ENCODE assay signal across 2 cellular contexts in the genomic region with DNA sequence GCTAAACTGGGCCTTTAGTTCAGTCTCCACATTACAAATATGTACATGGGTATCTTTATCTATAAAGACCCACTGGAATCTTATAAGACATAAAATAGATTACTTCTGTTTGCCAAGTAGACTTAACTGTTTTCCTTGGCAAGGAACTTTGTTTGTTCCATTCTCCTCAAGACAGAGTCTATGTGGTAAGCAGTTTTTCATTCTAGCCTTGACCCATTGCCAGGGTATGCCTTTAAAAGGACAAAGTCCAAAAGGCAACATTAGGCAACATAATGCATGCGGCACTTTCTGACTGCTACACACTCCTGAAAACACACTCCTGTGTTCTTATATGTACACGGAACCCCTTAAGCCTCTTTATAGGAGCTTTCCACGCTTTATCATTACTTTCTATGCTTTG.
TF ChIP-seq lines count a peak whose summit lies in the region.

No MANE protein-coding gene starts in this region.

TF ChIP-seq in endothelial cell of umbilical vein, 7 proteins besides CTCF, POLR2A, EP300 and RAD21:
- TF ChIP-seq MYC (IDR thresholded peaks at IDR 0.05; ENCODE audit: low read depth, low read length) (no peak), FOS (IDR thresholded peaks at IDR 0.05; ENCODE audit: borderline replicate concordance, insufficient read depth, low read length) (no peak), GATA2 (IDR thresholded peaks at IDR 0.05; ENCODE audit: insufficient read depth, insufficient read length, low read depth, low read length) (no peak), POLR2AphosphoS5 (IDR thresholded peaks at IDR 0.05; ENCODE audit: insufficient read depth, low read depth, low read length) (no peak), JUN (IDR thresholded peaks at IDR 0.05; ENCODE audit: borderline replicate concordance, insufficient read depth, insufficient read length, low read depth) (no peak), EZH2 (IDR thresholded peaks at IDR 0.05; ENCODE audit: borderline replicate concordance, low read depth, low read length, severe bottlenecking) (no peak)
- TF ChIP-seq, protein P1, sequence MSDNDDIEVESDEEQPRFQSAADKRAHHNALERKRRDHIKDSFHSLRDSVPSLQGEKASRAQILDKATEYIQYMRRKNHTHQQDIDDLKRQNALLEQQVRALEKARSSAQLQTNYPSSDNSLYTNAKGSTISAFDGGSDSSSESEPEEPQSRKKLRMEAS (IDR thresholded peaks at IDR 0.05; ENCODE audit: insufficient read depth, insufficient read length) = no peak

TF ChIP-seq in HepG2, 621 proteins besides CTCF, POLR2A, EP300 and RAD21:
- TF ChIP-seq ZNF205 (CRISPR knock-in tag; IDR thresholded peaks at IDR 0.05) (no peak), FOXP1 (IDR thresholded peaks at IDR 0.05) (no peak), FOXP1 (CRISPR knock-in tag; IDR thresholded peaks at IDR 0.05) (no peak), RBM39 (IDR thresholded peaks at IDR 0.05; ENCODE audit: low read depth, low read length, poor library complexity, severe bottlenecking) (no peak), HNF4A (CRISPR knock-in tag; IDR thresholded peaks at IDR 0.05) (peak; percentile 33), CHD4 (IDR thresholded peaks at IDR 0.05; ENCODE audit: borderline replicate concordance, low read length) (no peak), SMARCC2 (IDR thresholded peaks at IDR 0.05) (no peak), ZMAT3 (CRISPR knock-in tag; conservative IDR thresholded peaks at IDR 0.05) (no peak), SIX4 (CRISPR knock-in tag; IDR thresholded peaks at IDR 0.05) (no peak), HIVEP1 (CRISPR knock-in tag; IDR thresholded peaks at IDR 0.05) (no peak), ELF4 (CRISPR knock-in tag; IDR thresholded peaks at IDR 0.05; ENCODE audit: borderline replicate concordance) (no peak), MAFG (CRISPR knock-in tag; IDR thresholded peaks at IDR 0.05) (no peak), ZNF746 (CRISPR knock-in tag; IDR thresholded peaks at IDR 0.05) (no peak), CEBPB (IDR thresholded peaks at IDR 0.05; ENCODE audit: borderline replicate concordance, low read depth, low read length) (peak; percentile 8; the same call in 1 of the 2 replicates), RBAK (CRISPR knock-in tag; IDR thresholded peaks at IDR 0.05) (peak; percentile 85), ZNF629 (CRISPR knock-in tag; conservative IDR thresholded peaks at IDR 0.05) (0 out of 2 replicates have a peak, but pooled peaks have one; percentile 31), ERF (CRISPR knock-in tag; IDR thresholded peaks at IDR 0.05) (no peak)
- TF ChIP-seq, protein P2, sequence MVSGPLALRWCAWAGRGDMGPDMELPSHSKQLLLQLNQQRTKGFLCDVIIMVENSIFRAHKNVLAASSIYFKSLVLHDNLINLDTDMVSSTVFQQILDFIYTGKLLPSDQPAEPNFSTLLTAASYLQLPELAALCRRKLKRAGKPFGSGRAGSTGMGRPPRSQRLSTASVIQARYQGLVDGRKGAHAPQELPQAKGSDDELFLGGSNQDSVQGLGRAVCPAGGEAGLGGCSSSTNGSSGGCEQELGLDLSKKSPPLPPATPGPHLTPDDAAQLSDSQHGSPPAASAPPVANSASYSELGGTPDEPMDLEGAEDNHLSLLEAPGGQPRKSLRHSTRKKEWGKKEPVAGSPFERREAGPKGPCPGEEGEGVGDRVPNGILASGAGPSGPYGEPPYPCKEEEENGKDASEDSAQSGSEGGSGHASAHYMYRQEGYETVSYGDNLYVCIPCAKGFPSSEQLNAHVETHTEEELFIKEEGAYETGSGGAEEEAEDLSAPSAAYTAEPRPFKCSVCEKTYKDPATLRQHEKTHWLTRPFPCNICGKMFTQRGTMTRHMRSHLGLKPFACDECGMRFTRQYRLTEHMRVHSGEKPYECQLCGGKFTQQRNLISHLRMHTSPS (CRISPR knock-in tag; IDR thresholded peaks at IDR 0.05; ENCODE audit: low read depth) = no peak
- TF ChIP-seq, protein P3, sequence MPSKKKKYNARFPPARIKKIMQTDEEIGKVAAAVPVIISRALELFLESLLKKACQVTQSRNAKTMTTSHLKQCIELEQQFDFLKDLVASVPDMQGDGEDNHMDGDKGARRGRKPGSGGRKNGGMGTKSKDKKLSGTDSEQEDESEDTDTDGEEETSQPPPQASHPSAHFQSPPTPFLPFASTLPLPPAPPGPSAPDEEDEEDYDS (CRISPR knock-in tag; IDR thresholded peaks at IDR 0.05) = no peak
- TF ChIP-seq, protein P4, sequence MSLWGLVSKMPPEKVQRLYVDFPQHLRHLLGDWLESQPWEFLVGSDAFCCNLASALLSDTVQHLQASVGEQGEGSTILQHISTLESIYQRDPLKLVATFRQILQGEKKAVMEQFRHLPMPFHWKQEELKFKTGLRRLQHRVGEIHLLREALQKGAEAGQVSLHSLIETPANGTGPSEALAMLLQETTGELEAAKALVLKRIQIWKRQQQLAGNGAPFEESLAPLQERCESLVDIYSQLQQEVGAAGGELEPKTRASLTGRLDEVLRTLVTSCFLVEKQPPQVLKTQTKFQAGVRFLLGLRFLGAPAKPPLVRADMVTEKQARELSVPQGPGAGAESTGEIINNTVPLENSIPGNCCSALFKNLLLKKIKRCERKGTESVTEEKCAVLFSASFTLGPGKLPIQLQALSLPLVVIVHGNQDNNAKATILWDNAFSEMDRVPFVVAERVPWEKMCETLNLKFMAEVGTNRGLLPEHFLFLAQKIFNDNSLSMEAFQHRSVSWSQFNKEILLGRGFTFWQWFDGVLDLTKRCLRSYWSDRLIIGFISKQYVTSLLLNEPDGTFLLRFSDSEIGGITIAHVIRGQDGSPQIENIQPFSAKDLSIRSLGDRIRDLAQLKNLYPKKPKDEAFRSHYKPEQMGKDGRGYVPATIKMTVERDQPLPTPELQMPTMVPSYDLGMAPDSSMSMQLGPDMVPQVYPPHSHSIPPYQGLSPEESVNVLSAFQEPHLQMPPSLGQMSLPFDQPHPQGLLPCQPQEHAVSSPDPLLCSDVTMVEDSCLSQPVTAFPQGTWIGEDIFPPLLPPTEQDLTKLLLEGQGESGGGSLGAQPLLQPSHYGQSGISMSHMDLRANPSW (CRISPR knock-in tag; IDR thresholded peaks at IDR 0.05; ENCODE audit: borderline replicate concordance) = no peak
